In the genomic region with DNA sequence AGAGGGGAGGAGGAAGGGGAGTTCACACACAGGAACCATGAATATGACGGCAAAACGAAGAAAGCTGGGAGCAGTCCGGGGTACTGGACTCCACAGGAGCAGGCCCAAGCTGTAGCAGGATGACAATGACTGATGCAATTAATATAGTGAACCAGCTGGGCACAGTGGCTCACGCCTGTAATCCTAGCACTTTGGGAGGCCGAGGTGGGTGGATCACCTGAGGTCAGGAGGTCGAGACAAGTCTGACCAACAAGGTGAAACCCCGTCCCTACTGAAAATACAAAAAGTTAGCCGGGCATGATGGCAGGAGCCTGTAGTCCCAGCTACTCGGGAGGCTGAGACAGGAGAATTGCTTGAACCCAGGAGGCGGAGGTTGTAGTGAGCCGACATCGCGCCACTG, we compare ENCODE assay signal across 16 cellular contexts. TPM values are rescaled to one million over a fixed set of nuclear protein-coding genes. Genes with fewer than 3 reads are reported as not detected.
DNase-seq lines count a peak whose midpoint lies in the region; ATAC-seq, FAIRE-seq and TF ChIP-seq lines count a peak whose summit lies in the region.
"Not testable (repeated sequence)": the region's sequence is repeated elsewhere in the genome, so short reads cannot be mapped to it uniquely, and the experiment has no call there.
"Had no signal": no experiment of that assay in that cellular context is flagged by ENCODE, and none has a peak within 500 bp of the region (broad histone marks: within the 10 kb centered on the region; RNA-seq: fewer than 3 reads in every experiment).

No MANE protein-coding gene starts in this region.

- not testable (repeated sequence) for H3K27me3 Mint-ChIP-seq in T-helper 2 cell treated with Interferon-gamma antibody and Interleukin-4, amounts not matched to agents 5 μg/mL and 100 μg/mL, for 36 hours (ENCODE audit: low read depth); activated T-cell treated with anti-CD3 and anti-CD28 coated beads, Interleukin-2, amount 50 U/mL, for 72 hours (ENCODE audit: low read depth)

- H3K4me2 ChIP-seq in Karpas-422 (ENCODE audit: low read depth, low read length, poor library complexity, severe bottlenecking) = peak overlapping the region; percentile 81
- H3K4me2 ChIP-seq in K562 (ENCODE audit: insufficient read depth, low read length) = peak overlapping the region; percentile 55; the same call in 1 of the 2 replicates
- H3K4me2 ChIP-seq in mesendoderm (ENCODE audit: low read length) = not testable (repeated sequence)

- H3K18ac ChIP-seq in mesendoderm (ENCODE audit: low read length) = not testable (repeated sequence)

- H3K9me2 ChIP-seq in Karpas-422 (replicated peaks; ENCODE audit: insufficient read depth, low read length) = not testable (repeated sequence)

- TF ChIP-seq EP300 in K562 (IDR thresholded peaks at IDR 0.05; ENCODE audit: low read length) = not testable (repeated sequence)

- H2AFZ ChIP-seq in Karpas-422 (ENCODE audit: low read length); K562 (ENCODE audit: low read depth, low read length): not testable (repeated sequence)

- not testable (repeated sequence) for H3K23ac ChIP-seq in mesendoderm (ENCODE audit: low read length)

- H2BK5ac ChIP-seq in mesendoderm (ENCODE audit: low read length) = not testable (repeated sequence)

- H3K36me3 Mint-ChIP-seq in T-helper 2 cell treated with Interferon-gamma antibody and Interleukin-4, amounts not matched to agents 5 μg/mL and 100 μg/mL, for 36 hours (ENCODE audit: low read depth) = peaks cover 25% of the 10 kb centered on the region
- peaks cover 11 to 14% of the 10 kb centered on the region in 2 donors for H3K36me3 Mint-ChIP-seq in activated T-cell treated with anti-CD3 and anti-CD28 coated beads, Interleukin-2, amount 50 U/mL, for 72 hours (ENCODE audit: insufficient read depth in 2 of 2)

- H3K9me3 Mint-ChIP-seq in T-helper 2 cell treated with Interferon-gamma antibody and Interleukin-4, amounts not matched to agents 5 μg/mL and 100 μg/mL, for 36 hours; activated T-cell treated with anti-CD3 and anti-CD28 coated beads, Interleukin-2, amount 50 U/mL, for 72 hours: not testable (repeated sequence)

- peak overlapping the region; percentile 95 for H3K4me3 ChIP-seq in GM06990 (replicated peaks; ENCODE audit: low read depth, low read length)
- peak overlapping the region; percentile 79 for H3K4me3 ChIP-seq in Karpas-422 (ENCODE audit: low read length)
- H3K4me3 ChIP-seq in K562; mesendoderm (ENCODE audit: low read length): not testable (repeated sequence)
- peak overlapping the region in 4 of 8 donors; percentile 62 to 77 (median 75) for H3K4me3 ChIP-seq in spleen

- not testable (repeated sequence) for H3K36me3 ChIP-seq in GM06990 (ENCODE audit: control insufficient read depth, insufficient read depth, low read length); Karpas-422 (ENCODE audit: insufficient read depth, low read length); K562 (ENCODE audit: control insufficient read depth, insufficient read depth, low read length); mesendoderm (ENCODE audit: control insufficient read depth, insufficient read depth, low read length)
- H3K36me3 ChIP-seq in spleen = peaks cover 0 to 30% (median 14%) of the 10 kb centered on the region in 6 donors

- BruUV-seq in K562 (replicated peaks; lab: Mats Ljungman, UMichigan) = not testable (repeated sequence)

- not testable (repeated sequence) for H3K4ac ChIP-seq in mesendoderm (ENCODE audit: low read depth, low read length)

- TF ChIP-seq RAD21 in K562 (CRISPR knock-in tag; conservative IDR thresholded peaks at IDR 0.05 in 1 of 2, IDR thresholded peaks at IDR 0.05 in 1 of 2) = not testable (repeated sequence)

- not testable (repeated sequence) for H4K5ac ChIP-seq in mesendoderm (ENCODE audit: low read length)

- not testable (repeated sequence) for H4K8ac ChIP-seq in mesendoderm (ENCODE audit: low read depth, low read length)

- not testable (repeated sequence) for H2AK5ac ChIP-seq in mesendoderm (ENCODE audit: low read length)

- TF ChIP-seq CTCF in GM06990 (IDR thresholded peaks at IDR 0.05; ENCODE audit: insufficient read depth, low read length, poor library complexity, severe bottlenecking); K562 (IDR thresholded peaks at IDR 0.05 in 2 of 3, conservative IDR thresholded peaks at IDR 0.05 in 1 of 3; ENCODE audit: insufficient read depth in 2 of 3, low read depth in 1 of 3, low read length in 3 of 3); spleen (IDR thresholded peaks at IDR 0.05 in 8 of 11, conservative IDR thresholded peaks at IDR 0.05 in 3 of 11): not testable (repeated sequence)

- not testable (repeated sequence) for FAIRE-seq in K562 (lab: Jason Lieb, UNC)

- DNase-seq in GM06990 (ENCODE audit: extremely low read depth, insufficient read length); Karpas-422; T-helper 2 cell treated with Interferon-gamma antibody and Interleukin-4, amounts not matched to agents 5 μg/mL and 100 μg/mL, for 36 hours (ENCODE audit: low spot score); activated T-cell treated with anti-CD3 and anti-CD28 coated beads, Interleukin-2, amount 50 U/mL, for 72 hours; K562 (ENCODE audit: extremely low read depth in 1 of 4, low spot score in 3 of 4); mesendoderm; spleen: not testable (repeated sequence)

- H4K20me1 ChIP-seq in Karpas-422 (ENCODE audit: insufficient read depth, low read depth, low read length); K562 (replicated peaks; ENCODE audit: control insufficient read depth, insufficient read depth, low read length): not testable (repeated sequence)

- not testable (repeated sequence) for H2BK120ac ChIP-seq in mesendoderm (ENCODE audit: low read depth, low read length)

- POLR2A ChIA-PET in K562 (lab: Yijun Ruan, JAX) = interaction anchor here (0.9 to 2.8 kb wide), 6 partner anchors 8 to 115 kb away, joined by 3 to 15 read pairs (median 3); no protein-coding TSS in a partner anchor

- 65% methylated on average over 11 of the region's 13 CpGs for WGBS in K562 (ENCODE audit: insufficient coverage, low coverage, missing lambda C conversion rate)
- WGBS in mesendoderm (ENCODE audit: extremely low coverage, insufficient coverage, low lambda C conversion rate) = no CpG with 5 or more reads among the region's 13 CpGs
- WGBS in spleen, 5 donors = 74 to 84% (median 80%) methylated on average over 13 of the region's 13 CpGs

- H3K27ac ChIP-seq in Karpas-422 (ENCODE audit: low read length); K562 (ENCODE audit: extremely low read depth, low read depth, low read length); mesendoderm (ENCODE audit: low read depth, low read length): not testable (repeated sequence)
- H3K27ac ChIP-seq in spleen = peak overlapping the region; percentile 68 to 95 (median 90)

- peak overlapping the region; percentile 94 for H3K27ac Mint-ChIP-seq in T-helper 2 cell treated with Interferon-gamma antibody and Interleukin-4, amounts not matched to agents 5 μg/mL and 100 μg/mL, for 36 hours
- peak overlapping the region; percentile 94 for H3K27ac Mint-ChIP-seq in activated T-cell treated with anti-CD3 and anti-CD28 coated beads, Interleukin-2, amount 50 U/mL, for 72 hours

- H3K27me3 ChIP-seq in GM06990 (replicated peaks; ENCODE audit: control insufficient read depth, insufficient read depth, low read length); Karpas-422 (ENCODE audit: low read length); K562 (ENCODE audit: control insufficient read depth in 2 of 2, insufficient read depth in 2 of 2, low read length in 2 of 2); mesendoderm (ENCODE audit: insufficient read depth, low read length, poor library complexity); spleen (replicated peaks in 1 of 7): not testable (repeated sequence)

- not testable (repeated sequence) for ATAC-seq in activated T-cell treated with anti-CD3 and anti-CD28 coated beads, Interleukin-2, amount 50 U/mL, for 72 hours (replicated peaks in 1 of 2); K562

- intact Hi-C loops in K562 (cut with micrococcal nuclease); spleen (cut with DNase I; ENCODE audit: low total_unique reads): not testable (repeated sequence)

- H3K4me1 Mint-ChIP-seq in T-helper 2 cell treated with Interferon-gamma antibody and Interleukin-4, amounts not matched to agents 5 μg/mL and 100 μg/mL, for 36 hours (ENCODE audit: low read depth) = peaks cover 51% of the 10 kb centered on the region
- peaks cover 63% of the 10 kb centered on the region for H3K4me1 Mint-ChIP-seq in activated T-cell treated with anti-CD3 and anti-CD28 coated beads, Interleukin-2, amount 50 U/mL, for 72 hours (ENCODE audit: low read depth)

- H3K9ac ChIP-seq in Karpas-422 (ENCODE audit: low read length) = peak overlapping the region; percentile 79
- H3K9ac ChIP-seq in K562 (ENCODE audit: insufficient read depth in 1 of 2, low read depth in 2 of 2, low read length in 2 of 2); mesendoderm (ENCODE audit: low read length): not testable (repeated sequence)

- H3K9me3 ChIP-seq in Karpas-422 (ENCODE audit: low read length); K562 (replicated peaks; ENCODE audit: control insufficient read depth, insufficient read depth, low read depth, low read length); spleen: not testable (repeated sequence)

- CTCF ChIA-PET in K562 (lab: Yijun Ruan, JAX; ENCODE audit: low intra/inter-chr PET ratio) = not testable (repeated sequence)

- H3K4me3 Mint-ChIP-seq in T-helper 2 cell treated with Interferon-gamma antibody and Interleukin-4, amounts not matched to agents 5 μg/mL and 100 μg/mL, for 36 hours = peak overlapping the region; percentile 95
- peak overlapping the region; percentile 88 to 97 for H3K4me3 Mint-ChIP-seq in activated T-cell treated with anti-CD3 and anti-CD28 coated beads, Interleukin-2, amount 50 U/mL, for 72 hours

- not testable (repeated sequence) for H3K9me1 ChIP-seq in K562 (ENCODE audit: control insufficient read depth, insufficient read depth, low read length)

- not testable (repeated sequence) for TF ChIP-seq POLR2A in K562 (conservative IDR thresholded peaks at IDR 0.05); spleen (IDR thresholded peaks at IDR 0.05)

- H3K79me1 ChIP-seq in mesendoderm (ENCODE audit: low read length) = not testable (repeated sequence)

- H3K56ac ChIP-seq in mesendoderm (ENCODE audit: low read length) = peak overlapping the region; percentile 7

- peaks cover 29% of the 10 kb centered on the region for H3K4me1 ChIP-seq in Karpas-422 (ENCODE audit: low read length)
- H3K4me1 ChIP-seq in K562 (replicated peaks in 1 of 2; ENCODE audit: control insufficient read depth in 2 of 2, insufficient read depth in 2 of 2, low read length in 2 of 2) = peaks cover 11 to 29% of the 10 kb centered on the region in 2 experiments
- not testable (repeated sequence) for H3K4me1 ChIP-seq in mesendoderm (ENCODE audit: control insufficient read depth, low read depth, low read length)
- H3K4me1 ChIP-seq in spleen = peaks cover 12 to 97% (median 51%) of the 10 kb centered on the region in 6 donors

- not testable (repeated sequence) for H2BK15ac ChIP-seq in mesendoderm (replicated peaks; ENCODE audit: low read depth)

- H3K79me2 ChIP-seq in Karpas-422 (ENCODE audit: low read length) = peaks cover 14% of the 10 kb centered on the region
- not testable (repeated sequence) for H3K79me2 ChIP-seq in K562 (ENCODE audit: control insufficient read depth, insufficient read depth, low read length); mesendoderm (ENCODE audit: control insufficient read depth, insufficient read depth, low read length)

- in situ Hi-C loops in K562 (cut with MboI) = loop anchor here (10.0 kb wide), 1 partner anchor 291 kb away; a partner anchor contains a TSS

RNA-seq across cellular contexts. Expression of a gene that starts 0.6 kb away (rescaled TPM):
- 51.0 and 85.0 TPM in 2 replicates for total RNA-seq in Karpas-422 (2014; rRNA removed; shearing (Covaris generic); ENCODE audit: low replicate concordance)
- total RNA-seq in activated T-cell treated with anti-CD3 and anti-CD28 coated beads, Interleukin-2, amount 50 U/mL, for 72 hours = 100 to 1,000 TPM; 690 to 708 TPM
- 8.6 and 21.1 TPM in 2 replicates for total RNA-seq in K562 (2011; cell fraction: chromatin; rRNA removed; ENCODE audit: low replicate concordance)
- 13.7 and 14.7 TPM in 2 replicates for total RNA-seq in K562 (2011; cell fraction: nucleolus; rRNA removed)
- total RNA-seq in K562 (2011; cell fraction: nucleoplasm; rRNA removed) = 7.2 and 8.1 TPM in 2 replicates
- 4.0 and 6.3 TPM in 2 replicates for total RNA-seq in K562 (2014; rRNA removed)
- total RNA-seq in K562 (2014; rRNA removed; fragmentation: Illumina TruSeq; extraction: Trizol) = 0.57 and 2.3 TPM in 2 replicates
- 2.0 and 2.3 TPM in 2 replicates for total RNA-seq in K562 (2015; rRNA removed; fragmentation: Illumina TruSeq; extraction: Trizol)
- total RNA-seq in K562 (2021) = 7.4 and 8.5 TPM in 2 replicates
- polyA plus RNA-seq in K562 (2011; rRNA removed) = 2.8 and 5.9 TPM in 2 replicates
- 3.5 and 4.6 TPM in 2 replicates for polyA plus RNA-seq in K562 (2011; cell fraction: cytosol; rRNA removed)
- polyA plus RNA-seq in K562 (2011; cell fraction: nucleus; rRNA removed) = 12.1 and 13.1 TPM in 2 replicates
- polyA plus RNA-seq in K562 (2012) = 5.4 and 8.0 TPM in 2 replicates
- 2.4 and 3.7 TPM in 2 replicates for polyA plus RNA-seq in K562 (2014; fragmentation: Illumina TruSeq; extraction: Trizol)
- under 1 TPM; 0.15 to 0.38 TPM for polyA plus RNA-seq in K562 (2014; fragmentation: Nextera tagmentation; extraction: Ambion mirVana)
- polyA plus RNA-seq in K562 (2014; rRNA removed) = 2.9 and 3.9 TPM in 2 replicates
- 1.9 and 2.6 TPM in 2 replicates for polyA minus RNA-seq in K562 (2011; rRNA and poly(A)+ RNA removed)
- polyA minus RNA-seq in K562 (2011; cell fraction: cytosol; rRNA and poly(A)+ RNA removed) = 3.1 and 5.8 TPM in 2 replicates
- 2.4 and 4.6 TPM in 2 replicates for polyA minus RNA-seq in K562 (2011; cell fraction: nucleus; rRNA and poly(A)+ RNA removed)
- polyA plus RNA-seq in mesendoderm (2013, experiment 1 of 2) = 21.2 TPM
- 18.4 TPM for polyA plus RNA-seq in mesendoderm (2013, experiment 2 of 2)
- 100 to 1,000 TPM; 118 to 312 (median 208) TPM for total RNA-seq in spleen
- 100 to 1,000 TPM; 126 to 266 (median 245) TPM for polyA plus RNA-seq in spleen
- total RNA-seq: PC-3 had no signal

RNA-seq across cellular contexts. Expression of a gene that starts 6.6 kb away (rescaled TPM):
- total RNA-seq in Karpas-422 (2014; rRNA removed; shearing (Covaris generic); ENCODE audit: low replicate concordance) = 11.1 and 21.2 TPM in 2 replicates
- total RNA-seq in activated T-cell treated with anti-CD3 and anti-CD28 coated beads, Interleukin-2, amount 50 U/mL, for 72 hours = 10 to 100 TPM; 35.7 to 37.6 TPM
- total RNA-seq in K562 (2011; cell fraction: chromatin; rRNA removed; ENCODE audit: low replicate concordance) = 115 and 278 TPM in 2 replicates
- 144 and 181 TPM in 2 replicates for total RNA-seq in K562 (2011; cell fraction: nucleolus; rRNA removed)
- 76.0 and 94.7 TPM in 2 replicates for total RNA-seq in K562 (2011; cell fraction: nucleoplasm; rRNA removed)
- total RNA-seq in K562 (2014; rRNA removed) (10.5 and 15.2 TPM in 2 replicates), K562 (2014; rRNA removed; fragmentation: Illumina TruSeq; extraction: Trizol) (5.9 and 8.3 TPM in 2 replicates), K562 (2015; rRNA removed; fragmentation: Illumina TruSeq; extraction: Trizol) (13.5 and 13.9 TPM in 2 replicates), K562 (2021) (29.8 and 37.4 TPM in 2 replicates), spleen (10 to 100 TPM; 16.5 to 53.9 (median 44.3) TPM)
- polyA plus RNA-seq in K562 (2011; rRNA removed) (11.5 and 18.4 TPM in 2 replicates), K562 (2014; fragmentation: Illumina TruSeq; extraction: Trizol) (18.0 and 19.7 TPM in 2 replicates), K562 (2014; fragmentation: Nextera tagmentation; extraction: Ambion mirVana) (under 1 TPM; 0.08 to 0.39 TPM), K562 (2014; rRNA removed) (23.9 and 25.3 TPM in 2 replicates), spleen (10 to 100 TPM; 17.6 to 48.6 (median 36.3) TPM)
- polyA plus RNA-seq in K562 (2011; cell fraction: cytosol; rRNA removed) = 11.0 and 11.6 TPM in 2 replicates
- polyA plus RNA-seq in K562 (2011; cell fraction: nucleus; rRNA removed) = 155 and 207 TPM in 2 replicates
- polyA plus RNA-seq in K562 (2012) = 18.2 and 23.2 TPM in 2 replicates
- polyA minus RNA-seq in K562 (2011; rRNA and poly(A)+ RNA removed) = 10.8 and 13.8 TPM in 2 replicates
- 11.3 and 19.1 TPM in 2 replicates for polyA minus RNA-seq in K562 (2011; cell fraction: cytosol; rRNA and poly(A)+ RNA removed)
- 44.3 and 71.0 TPM in 2 replicates for polyA minus RNA-seq in K562 (2011; cell fraction: nucleus; rRNA and poly(A)+ RNA removed)
- polyA plus RNA-seq in mesendoderm (2013, experiment 1 of 2) = 13.0 TPM
- polyA plus RNA-seq in mesendoderm (2013, experiment 2 of 2) = 14.2 TPM

RNA-seq across cellular contexts. Expression of a gene that starts 16.2 kb away (rescaled TPM):
- 5.1 and 6.8 TPM in 2 replicates for total RNA-seq in Karpas-422 (2014; rRNA removed; shearing (Covaris generic); ENCODE audit: low replicate concordance)
- total RNA-seq in activated T-cell treated with anti-CD3 and anti-CD28 coated beads, Interleukin-2, amount 50 U/mL, for 72 hours = 1 to 10 TPM; 4.9 to 5.5 TPM
- total RNA-seq in K562 (2011; cell fraction: chromatin; rRNA removed; ENCODE audit: low replicate concordance) = 1.5 and 5.1 TPM in 2 replicates
- 4.2 and 5.7 TPM in 2 replicates for total RNA-seq in K562 (2011; cell fraction: nucleolus; rRNA removed)
- 3.4 and 3.7 TPM in 2 replicates for total RNA-seq in K562 (2011; cell fraction: nucleoplasm; rRNA removed)
- total RNA-seq in K562 (2014; rRNA removed) (2.6 and 2.7 TPM in 2 replicates), K562 (2014; rRNA removed; fragmentation: Illumina TruSeq; extraction: Trizol) (1.2 and 1.3 TPM in 2 replicates), K562 (2015; rRNA removed; fragmentation: Illumina TruSeq; extraction: Trizol) (1.4 and 1.5 TPM in 2 replicates), K562 (2021) (3.0 and 3.2 TPM in 2 replicates), spleen (10 to 100 TPM in 1 of 7 donors, 1 to 10 TPM in 6; 7.7 to 10.0 (median 9.1) TPM)
- polyA plus RNA-seq in K562 (2011; rRNA removed) (2.6 and 2.7 TPM in 2 replicates), K562 (2014; fragmentation: Illumina TruSeq; extraction: Trizol) (2.4 and 2.9 TPM in 2 replicates), K562 (2014; fragmentation: Nextera tagmentation; extraction: Ambion mirVana) (under 1 TPM in 1 of 2 experiments, not detected in 1; 0.01 TPM), K562 (2014; rRNA removed) (2.6 and 2.8 TPM in 2 replicates), spleen (10 to 100 TPM in 1 of 3 donors, 1 to 10 TPM in 2; 5.4 to 12.0 (median 6.0) TPM)
- polyA plus RNA-seq in K562 (2011; cell fraction: cytosol; rRNA removed) = 3.6 and 5.4 TPM in 2 replicates
- 3.7 and 5.6 TPM in 2 replicates for polyA plus RNA-seq in K562 (2011; cell fraction: nucleus; rRNA removed)
- 3.3 and 4.1 TPM in 2 replicates for polyA plus RNA-seq in K562 (2012)
- 2.5 TPM in 2 replicates for polyA minus RNA-seq in K562 (2011; rRNA and poly(A)+ RNA removed)
- 1.4 and 1.9 TPM in 2 replicates for polyA minus RNA-seq in K562 (2011; cell fraction: cytosol; rRNA and poly(A)+ RNA removed)
- 2.3 and 2.6 TPM in 2 replicates for polyA minus RNA-seq in K562 (2011; cell fraction: nucleus; rRNA and poly(A)+ RNA removed)
- polyA plus RNA-seq in mesendoderm (2013, experiment 1 of 2) = 4.5 TPM
- 4.6 TPM for polyA plus RNA-seq in mesendoderm (2013, experiment 2 of 2)

RNA-seq across cellular contexts. Expression of a gene that starts 19.2 kb away (rescaled TPM):
- total RNA-seq in Karpas-422 (2014; rRNA removed; shearing (Covaris generic); ENCODE audit: low replicate concordance) = not detected in 2 replicates
- total RNA-seq in activated T-cell treated with anti-CD3 and anti-CD28 coated beads, Interleukin-2, amount 50 U/mL, for 72 hours = under 1 TPM in 1 of 2 donors, not detected in 1; 0.34 TPM
- total RNA-seq in K562 (2011; cell fraction: chromatin; rRNA removed; ENCODE audit: low replicate concordance) = not detected in 2 replicates
- not detected in 2 replicates for total RNA-seq in K562 (2011; cell fraction: nucleolus; rRNA removed)
- total RNA-seq in K562 (2011; cell fraction: nucleoplasm; rRNA removed) = not detected in 2 replicates
- not detected in 2 replicates for total RNA-seq in K562 (2014; rRNA removed)
- total RNA-seq in K562 (2014; rRNA removed; fragmentation: Illumina TruSeq; extraction: Trizol) = not detected in 2 replicates
- not detected in 2 replicates for total RNA-seq in K562 (2015; rRNA removed; fragmentation: Illumina TruSeq; extraction: Trizol)
- not detected in 2 replicates for total RNA-seq in K562 (2021)
- polyA plus RNA-seq in K562 (2011; rRNA removed) = not detected in 2 replicates
- polyA plus RNA-seq in K562 (2011; cell fraction: cytosol; rRNA removed) = not detected in 2 replicates
- not detected in 2 replicates for polyA plus RNA-seq in K562 (2011; cell fraction: nucleus; rRNA removed)
- polyA plus RNA-seq in K562 (2012) = not detected in 2 replicates
- polyA plus RNA-seq in K562 (2014; fragmentation: Illumina TruSeq; extraction: Trizol) = not detected in 2 replicates
- polyA plus RNA-seq in K562 (2014; fragmentation: Nextera tagmentation; extraction: Ambion mirVana) = not detected
- not detected in 2 replicates for polyA plus RNA-seq in K562 (2014; rRNA removed)
- not detected in 2 replicates for polyA minus RNA-seq in K562 (2011; rRNA and poly(A)+ RNA removed)
- not detected in 2 replicates for polyA minus RNA-seq in K562 (2011; cell fraction: cytosol; rRNA and poly(A)+ RNA removed)
- polyA minus RNA-seq in K562 (2011; cell fraction: nucleus; rRNA and poly(A)+ RNA removed) = not detected in 2 replicates
- not detected for polyA plus RNA-seq in mesendoderm (2013, experiment 1 of 2)
- not detected for polyA plus RNA-seq in mesendoderm (2013, experiment 2 of 2)
- total RNA-seq in spleen = not detected
- not detected for polyA plus RNA-seq in spleen
- total RNA-seq: adrenal gland, chondrocyte, fibroblast of villous mesenchyme, H4, lung microvascular endothelial cell, osteocyte, PC-3, smooth muscle cell, vagina had no signal
- polyA plus RNA-seq: adrenal gland, smooth muscle cell had no signal

RNA-seq across cellular contexts. Expression of a gene that starts 20.6 kb away (rescaled TPM):
- 36.9 and 63.1 TPM in 2 replicates for total RNA-seq in Karpas-422 (2014; rRNA removed; shearing (Covaris generic); ENCODE audit: low replicate concordance)
- 10 to 100 TPM; 50.5 to 50.7 TPM for total RNA-seq in activated T-cell treated with anti-CD3 and anti-CD28 coated beads, Interleukin-2, amount 50 U/mL, for 72 hours
- 73.2 and 108 TPM in 2 replicates for total RNA-seq in K562 (2011; cell fraction: chromatin; rRNA removed; ENCODE audit: low replicate concordance)
- total RNA-seq in K562 (2011; cell fraction: nucleolus; rRNA removed) = 55.7 and 69.4 TPM in 2 replicates
- total RNA-seq in K562 (2011; cell fraction: nucleoplasm; rRNA removed) = 53.5 and 57.8 TPM in 2 replicates
- total RNA-seq in K562 (2014; rRNA removed) (60.5 and 75.7 TPM in 2 replicates), K562 (2014; rRNA removed; fragmentation: Illumina TruSeq; extraction: Trizol) (35.6 and 37.0 TPM in 2 replicates), K562 (2015; rRNA removed; fragmentation: Illumina TruSeq; extraction: Trizol) (36.8 and 39.1 TPM in 2 replicates), K562 (2021) (41.8 and 43.7 TPM in 2 replicates), spleen (100 to 1,000 TPM in 2 of 7 donors, 10 to 100 TPM in 5; 54.1 to 123 (median 65.4) TPM)
- polyA plus RNA-seq in K562 (2011; rRNA removed) (18.4 and 22.4 TPM in 2 replicates), K562 (2014; fragmentation: Illumina TruSeq; extraction: Trizol) (58.9 and 61.5 TPM in 2 replicates), K562 (2014; fragmentation: Nextera tagmentation; extraction: Ambion mirVana) (10 to 100 TPM; 18.3 to 21.1 TPM), K562 (2014; rRNA removed) (45.6 and 47.6 TPM in 2 replicates), spleen (10 to 100 TPM; 56.6 to 73.2 (median 70.9) TPM)
- 29.2 and 52.4 TPM in 2 replicates for polyA plus RNA-seq in K562 (2011; cell fraction: cytosol; rRNA removed)
- polyA plus RNA-seq in K562 (2011; cell fraction: nucleus; rRNA removed) = 145 and 157 TPM in 2 replicates
- 41.9 and 50.7 TPM in 2 replicates for polyA plus RNA-seq in K562 (2012)
- polyA minus RNA-seq in K562 (2011; rRNA and poly(A)+ RNA removed) = 9.9 and 16.5 TPM in 2 replicates
- polyA minus RNA-seq in K562 (2011; cell fraction: cytosol; rRNA and poly(A)+ RNA removed) = 13.8 and 20.5 TPM in 2 replicates
- polyA minus RNA-seq in K562 (2011; cell fraction: nucleus; rRNA and poly(A)+ RNA removed) = 25.8 and 29.8 TPM in 2 replicates
- polyA plus RNA-seq in mesendoderm (2013, experiment 1 of 2) = 58.1 TPM
- 57.8 TPM for polyA plus RNA-seq in mesendoderm (2013, experiment 2 of 2)
